In genomic region chr5:134450374-134450773, GRCh38 we compare ENCODE assay signal across 15 cellular contexts.
"Had no signal": no experiment of that assay in that cellular context is flagged by ENCODE, and none has a peak within 500 bp of the region (broad histone marks: within the 10 kb centered on the region; RNA-seq: fewer than 3 reads in every experiment).

No MANE protein-coding gene starts in this region.

- H3K4me3 Mint-ChIP-seq: activated CD4-positive, alpha-beta T cell treated with anti-CD3 and anti-CD28 coated beads for 36 hours; activated naive CD4-positive, alpha-beta T cell treated with anti-CD3 and anti-CD28 coated beads, Interleukin-2, amount 10 ng/mL, durations not matched to agents 7 days and 5 days; memory B cell had no signal

- H3K9ac ChIP-seq: parathyroid adenoma had no signal

- H3K4me1 ChIP-seq: colonic mucosa, parathyroid adenoma, vagina had no signal

- H2AFZ ChIP-seq: parathyroid adenoma had no signal

- DNase-seq: activated CD4-positive, alpha-beta T cell treated with anti-CD3 and anti-CD28 coated beads for 36 hours; activated naive CD4-positive, alpha-beta T cell treated with anti-CD3 and anti-CD28 coated beads, Interleukin-2, amount 10 ng/mL, durations not matched to agents 7 days and 5 days; adrenal gland; caudate nucleus; colonic mucosa; effector CD4-positive, alpha-beta T cell; heart left ventricle; islet precursor cell; left lung; tibial artery; WERI-Rb-1 had no signal

- H3K4me1 Mint-ChIP-seq: activated CD4-positive, alpha-beta T cell treated with anti-CD3 and anti-CD28 coated beads for 36 hours; activated naive CD4-positive, alpha-beta T cell treated with anti-CD3 and anti-CD28 coated beads, Interleukin-2, amount 10 ng/mL, durations not matched to agents 7 days and 5 days had no signal

- H3K36me3 Mint-ChIP-seq: activated naive CD4-positive, alpha-beta T cell treated with anti-CD3 and anti-CD28 coated beads, Interleukin-2, amount 10 ng/mL, durations not matched to agents 7 days and 5 days; memory B cell had no signal

- H3K9me3 Mint-ChIP-seq: activated naive CD4-positive, alpha-beta T cell treated with anti-CD3 and anti-CD28 coated beads, Interleukin-2, amount 10 ng/mL, durations not matched to agents 7 days and 5 days; memory B cell had no signal

- H3K27ac ChIP-seq: adrenal gland, colonic mucosa, heart left ventricle, left lung, parathyroid adenoma, skin epidermis, tibial artery, vagina, WERI-Rb-1 had no signal

- H3K27me3 Mint-ChIP-seq: activated CD4-positive, alpha-beta T cell treated with anti-CD3 and anti-CD28 coated beads for 36 hours; activated naive CD4-positive, alpha-beta T cell treated with anti-CD3 and anti-CD28 coated beads, Interleukin-2, amount 10 ng/mL, durations not matched to agents 7 days and 5 days; memory B cell had no signal

- H3K4me3 ChIP-seq: adrenal gland, colonic mucosa, heart left ventricle, left lung, skin epidermis, tibial artery, vagina had no signal

- H3K27me3 ChIP-seq: adrenal gland, colonic mucosa, heart left ventricle, left lung, tibial artery, vagina had no signal

- H3K36me3 ChIP-seq: adrenal gland, colonic mucosa, heart left ventricle, left lung, tibial artery, vagina, WERI-Rb-1 had no signal

- H3K9me3 ChIP-seq: adrenal gland, colonic mucosa, heart left ventricle, left lung, tibial artery, vagina had no signal

- H3K27ac Mint-ChIP-seq: activated CD4-positive, alpha-beta T cell treated with anti-CD3 and anti-CD28 coated beads for 36 hours; activated naive CD4-positive, alpha-beta T cell treated with anti-CD3 and anti-CD28 coated beads, Interleukin-2, amount 10 ng/mL, durations not matched to agents 7 days and 5 days; memory B cell had no signal

- ATAC-seq: activated CD4-positive, alpha-beta T cell treated with anti-CD3 and anti-CD28 coated beads for 36 hours; heart left ventricle; left lung had no signal
